In the genomic region with DNA sequence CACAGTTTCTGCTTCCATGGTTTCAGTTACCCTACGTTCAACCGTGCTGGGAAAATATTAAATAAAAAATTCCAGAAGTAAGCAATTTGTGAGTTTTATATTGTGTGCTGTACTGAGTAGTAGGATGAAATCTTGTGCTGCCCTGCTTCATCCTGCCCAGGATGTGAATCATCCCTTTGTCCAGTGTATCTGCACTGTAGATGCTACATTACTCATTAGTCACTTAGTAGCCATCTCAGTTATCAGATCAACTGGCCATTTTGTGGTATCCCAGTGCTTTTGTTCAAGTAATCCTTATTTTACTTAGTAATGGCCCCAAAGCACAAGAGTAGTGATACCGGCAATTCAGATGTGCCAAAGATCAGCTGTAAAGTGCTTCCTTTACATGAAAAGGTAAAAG, we compare ENCODE assay signal across 16 cellular contexts.
A peak's percentile ranks its signal among the peaks of the same experiment; 100 is the strongest.
DNase-seq lines count a peak whose midpoint lies in the region; ATAC-seq, FAIRE-seq and TF ChIP-seq lines count a peak whose summit lies in the region.
"Had no signal": no experiment of that assay in that cellular context is flagged by ENCODE, and none has a peak within 500 bp of the region (broad histone marks: within the 10 kb centered on the region; RNA-seq: fewer than 3 reads in every experiment).

No MANE protein-coding gene starts in this region.

- no peak for TF ChIP-seq RAD21 in IMR-90 (IDR thresholded peaks at IDR 0.05; ENCODE audit: low read length)

- in situ Hi-C loops in IMR-90 (cut with MboI; ENCODE audit: low sequenced_read_pairs) (no loop called here), astrocyte of the spinal cord (cut with HindIII; ENCODE audit: low sequenced_read_pairs) (no loop called here)

- H3K27ac ChIP-seq in AG04450 (ENCODE audit: low read depth, low read length) (no peak overlapping the region), IMR-90 (ENCODE audit: insufficient read depth, low read length) (no peak overlapping the region), testis (no peak overlapping the region)
- H3K27ac ChIP-seq: BLaER1 treated with 17β-estradiol and CSF1 and Interleukin-3, amounts not matched to agents 10 nM and 100 nM had no signal

- no peak overlapping the region for H3K23ac ChIP-seq in IMR-90 (ENCODE audit: low read depth, low read length)

- BruUV-seq in IMR-90 (replicated peaks; lab: Mats Ljungman, UMichigan) = no TSS peak

- H2BK15ac ChIP-seq in IMR-90 (ENCODE audit: low read depth, low read length) = no peak overlapping the region

- H3K9ac ChIP-seq in IMR-90 (ENCODE audit: low read depth, low read length) = no peak overlapping the region
- H3K9ac ChIP-seq: BLaER1 treated with 17β-estradiol and CSF1 and Interleukin-3, amounts not matched to agents 10 nM and 100 nM had no signal

- peak overlapping the region; percentile 70 for H2BK120ac ChIP-seq in IMR-90 (ENCODE audit: low read depth, low read length)

- no peaks in the 10 kb centered on the region for H3K79me1 ChIP-seq in IMR-90 (ENCODE audit: low read depth in 1 of 2, low read length in 2 of 2)

- TF ChIP-seq POLR2A in IMR-90 (IDR thresholded peaks at IDR 0.05; ENCODE audit: low read depth, low read length) (no peak), testis (IDR thresholded peaks at IDR 0.05) (no peak)

- H3K9me3 ChIP-seq in AG04450 (ENCODE audit: control insufficient read depth, insufficient read depth, low read length) (no peaks in the 10 kb centered on the region), IMR-90 (ENCODE audit: control insufficient read depth, insufficient read depth, low read length) (peaks cover 2% of the 10 kb centered on the region; the same call in 1 of the 2 replicates), testis (no peaks in the 10 kb centered on the region)
- H3K9me3 ChIP-seq: BLaER1 treated with 17β-estradiol and CSF1 and Interleukin-3, amounts not matched to agents 10 nM and 100 nM had no signal

- peaks cover 4% of the 10 kb centered on the region for H3K4me1 ChIP-seq in IMR-90 (ENCODE audit: control insufficient read depth, insufficient read depth, low read length)
- no peaks in the 10 kb centered on the region for H3K4me1 ChIP-seq in testis
- H3K4me1 ChIP-seq: BLaER1 treated with 17β-estradiol and CSF1 and Interleukin-3, amounts not matched to agents 10 nM and 100 nM had no signal

- H3K14ac ChIP-seq in IMR-90 (replicated peaks; ENCODE audit: low read depth, low read length) = 0 out of 2 replicates have a peak overlapping the region, but pooled peaks have one; percentile 19

- peak overlapping the region; percentile 78 for H2BK5ac ChIP-seq in IMR-90 (ENCODE audit: low read depth, low read length, poor library complexity, severe bottlenecking)

- peak overlapping the region; percentile 29; the same call in 1 of the 2 replicates for H3K4ac ChIP-seq in IMR-90 (ENCODE audit: low read depth, low read length)

- TF ChIP-seq CTCF in AG04450 (IDR thresholded peaks at IDR 0.05; ENCODE audit: low read depth, low read length) (no peak), IMR-90 (conservative IDR thresholded peaks at IDR 0.05; ENCODE audit: low read depth, low read length) (no peak), astrocyte of the spinal cord (IDR thresholded peaks at IDR 0.05; ENCODE audit: low read depth, low read length) (no peak), D721Med (IDR thresholded peaks at IDR 0.05; ENCODE audit: insufficient read depth, missing control alignments) (no peak), testis (IDR thresholded peaks at IDR 0.05) (no peak)

- H4K20me1 ChIP-seq in IMR-90 (ENCODE audit: insufficient read depth, low read length) = no peaks in the 10 kb centered on the region
- H4K20me1 ChIP-seq: BLaER1 treated with 17β-estradiol and CSF1 and Interleukin-3, amounts not matched to agents 10 nM and 100 nM had no signal

- no peaks in the 10 kb centered on the region for H3K27me3 ChIP-seq in AG04450 (ENCODE audit: control insufficient read depth, insufficient read depth, low read length)
- no peaks in the 10 kb centered on the region for H3K27me3 ChIP-seq in IMR-90 (ENCODE audit: control insufficient read depth, insufficient read depth, low read length)
- no peaks in the 10 kb centered on the region for H3K27me3 ChIP-seq in testis
- H3K27me3 ChIP-seq: BLaER1 treated with 17β-estradiol and CSF1 and Interleukin-3, amounts not matched to agents 10 nM and 100 nM had no signal

- POLR2A ChIA-PET in AG04450 (lab: Yijun Ruan, JAX) (no interaction called here), IMR-90 (lab: Charles Lee; ENCODE audit: unreplicated experiment) (no interaction called here)

- intact Hi-C loops in IMR-90 (cut with micrococcal nuclease) (loop anchor here (5.0 kb wide), 1 partner anchor 74 kb away; no protein-coding TSS in a partner anchor), posterior vena cava (cut with DNase I) (no loop called here), testis (cut with DNase I; ENCODE audit: low total_unique reads) (no loop called here)

- no peak overlapping the region for H3K56ac ChIP-seq in IMR-90 (ENCODE audit: extremely low read depth, insufficient read depth, low read length)

- no peak overlapping the region for H4K5ac ChIP-seq in IMR-90 (ENCODE audit: low read depth, low read length)

- CTCF ChIA-PET in AG04450 (lab: Charles Lee) (no interaction called here), IMR-90 (lab: Yijun Ruan, JAX) (interaction anchor here (0.7 kb wide), 1 partner anchor 24 kb away, joined by 4 read pairs; no protein-coding TSS in a partner anchor)

- peak overlapping the region; percentile 77; the same call in 1 of the 2 replicates for H2BK20ac ChIP-seq in IMR-90 (ENCODE audit: low read depth, low read length)

- peak overlapping the region; percentile 8; the same call in 1 of the 2 replicates for H4K91ac ChIP-seq in IMR-90 (ENCODE audit: insufficient read depth, low read depth, low read length)

- DNase-seq in AG04450 (ENCODE audit: low read depth, low spot score) = peak; percentile 43
- peak; percentile 92 for DNase-seq in IMR-90
- peak; percentile 88 for DNase-seq in astrocyte of the spinal cord (ENCODE audit: low read depth, low spot score)
- DNase-seq in islet precursor cell = peak; percentile 86
- no peak for DNase-seq in globus pallidus (ENCODE audit: low spot score)
- no peak for DNase-seq in D721Med (ENCODE audit: insufficient read length, low spot score)
- no peak for DNase-seq in posterior vena cava (ENCODE audit: low spot score)
- DNase-seq in testis = no peak
- DNase-seq: activated CD4-positive, alpha-beta T cell treated with anti-CD3 and anti-CD28 coated beads, Interleukin-2, amount 10 ng/mL, durations not matched to agents 7 days and 5 days; activated naive CD4-positive, alpha-beta T cell treated with anti-CD3 and anti-CD28 coated beads, Interleukin-2, amount 10 ng/mL, durations not matched to agents 7 days and 5 days; effector memory CD4-positive, alpha-beta T cell; NCI-H446 treated with DMSO at 0.1 percent for 48 hours; nephron progenitor cell; stimulated activated CD4-positive, alpha-beta T cell treated with anti-CD3 and anti-CD28 coated beads, Interleukin-15, amount 100 ng/mL, for 24 hours had no signal

- peak overlapping the region; percentile 66 for H2AK9ac ChIP-seq in IMR-90 (replicated peaks; ENCODE audit: low read depth, low read length, poor library complexity)

- peak overlapping the region; percentile 34 for H2AFZ ChIP-seq in IMR-90 (replicated peaks; ENCODE audit: low read length, poor library complexity)

- peak overlapping the region in 1 of 2 experiments; percentile 86; a peak in 2 of 4 replicates for H4K8ac ChIP-seq in IMR-90 (ENCODE audit: low read depth in 2 of 2, low read length in 2 of 2)

- H3K36me3 ChIP-seq in IMR-90 (ENCODE audit: control insufficient read depth, insufficient read depth, low read length) = no peaks in the 10 kb centered on the region
- no peaks in the 10 kb centered on the region for H3K36me3 ChIP-seq in testis (ENCODE audit: low read depth, missing control alignments)
- H3K36me3 ChIP-seq: BLaER1 treated with 17β-estradiol and CSF1 and Interleukin-3, amounts not matched to agents 10 nM and 100 nM had no signal

- dilution Hi-C loops in IMR-90 (cut with HindIII; ENCODE audit: low sequenced_read_pairs, unreplicated experiment) = no loop called here

- peak; percentile 85 for ATAC-seq in IMR-90 (ENCODE audit: low read depth)
- ATAC-seq: stimulated activated effector memory CD8-positive, alpha-beta T cell treated with anti-CD3 and anti-CD28 coated beads, Interleukin-12 subunit alpha, Interleukin-12 subunit beta, amount 100 ng/mL, for 72 hours had no signal

- peaks cover 5% of the 10 kb centered on the region for H3K9me1 ChIP-seq in IMR-90 (ENCODE audit: insufficient read depth, low read length)

- H3K4me2 ChIP-seq in IMR-90 (ENCODE audit: low read depth, low read length) = no peak overlapping the region
- H3K4me2 ChIP-seq: BLaER1 treated with 17β-estradiol and CSF1 and Interleukin-3, amounts not matched to agents 10 nM and 100 nM had no signal

- H3K18ac ChIP-seq in IMR-90 (ENCODE audit: low read depth, low read length) = no peak overlapping the region

- no peak overlapping the region for H2AK5ac ChIP-seq in IMR-90 (ENCODE audit: low read depth, low read length)

- no CpG with 5 or more reads among the region's 3 CpGs for WGBS in IMR-90 (ENCODE audit: extremely low coverage in 2 of 2, insufficient read length in 1 of 2), 2 experiments
- 69 to 84% methylated on average over 3 of the region's 3 CpGs for WGBS in testis, 2 donors

- H3K4me3 ChIP-seq in AG04450 (ENCODE audit: low read depth, low read length) = no peak overlapping the region
- no peak overlapping the region for H3K4me3 ChIP-seq in IMR-90 (ENCODE audit: insufficient read depth, low read depth, low read length)
- no peak overlapping the region for H3K4me3 ChIP-seq in astrocyte of the spinal cord (ENCODE audit: low read depth, low read length)
- no peak overlapping the region for H3K4me3 ChIP-seq in testis
- H3K4me3 ChIP-seq: BLaER1 treated with 17β-estradiol and CSF1 and Interleukin-3, amounts not matched to agents 10 nM and 100 nM had no signal

- FAIRE-seq in D721Med (lab: Jason Lieb, UNC) = no peak

TF ChIP-seq in IMR-90, 13 proteins besides CTCF, POLR2A, EP300 and RAD21:
- TF ChIP-seq BHLHE40 (IDR thresholded peaks at IDR 0.05; ENCODE audit: low read depth, low read length) = no peak
- no peak for TF ChIP-seq MAZ (IDR thresholded peaks at IDR 0.05; ENCODE audit: borderline replicate concordance, low read depth, low read length)
- peak; percentile 60; the same call in 1 of the 2 replicates for TF ChIP-seq FOS (IDR thresholded peaks at IDR 0.05; ENCODE audit: low read depth, low read length)
- no peak for TF ChIP-seq RCOR1 (IDR thresholded peaks at IDR 0.05; ENCODE audit: insufficient replicate concordance, low read length)
- peak; percentile 34; the same call in 1 of the 2 replicates for TF ChIP-seq MAFK (IDR thresholded peaks at IDR 0.05; ENCODE audit: low read depth, low read length)

Comparison
In these comparisons a context has a peak if more than half of its experiments do, and no peak if none do; other contexts are left out.
1. DNase-seq: peak in AG04450 (single experiment), IMR-90 (single experiment), astrocyte of the spinal cord (single experiment) and islet precursor cell (single experiment); none in globus pallidus (single experiment), D721Med (single experiment), posterior vena cava (single experiment) and testis (single experiment).